Comparison of ENCODE assay signal across 12 cellular contexts in genomic region chr6:47633141-47633540, GRCh38.
A peak's percentile ranks its signal among the peaks of the same experiment; 100 is the strongest.
DNase-seq lines count a peak whose midpoint lies in the region; ATAC-seq and TF ChIP-seq lines count a peak whose summit lies in the region.
"Had no signal": no experiment of that assay in that cellular context is flagged by ENCODE, and none has a peak within 500 bp of the region (broad histone marks: within the 10 kb centered on the region; RNA-seq: fewer than 3 reads in every experiment).

No MANE protein-coding gene starts in this region.

- intact Hi-C loops in heart left ventricle (cut with DNase I) (loop anchor here in 8 of 10 donors (1.0 to 10.0 kb wide), 7 partner anchors 99 to 1134 kb away; no protein-coding TSS in a partner anchor), left ventricle myocardium superior (cut with micrococcal nuclease) (loop anchor here (2.0 to 5.0 kb wide), 2 partner anchors 99 to 148 kb away; no protein-coding TSS in a partner anchor), Panc1 (cut with micrococcal nuclease; ENCODE audit: unreplicated experiment) (no loop called here), tibial artery (cut with DNase I; ENCODE audit: low total_unique reads) (no loop called here)

- H3K36me3 ChIP-seq in heart left ventricle (no peaks in the 10 kb centered on the region), Panc1 (ENCODE audit: control insufficient read depth, insufficient read depth, low read length) (no peaks in the 10 kb centered on the region), tibial artery (no peaks in the 10 kb centered on the region)

- CTCF ChIA-PET in Panc1 (lab: Charles Lee), result interaction anchor here (0.7 kb wide), 1 partner anchor 147 kb away, joined by 3 read pairs; no protein-coding TSS in a partner anchor

- H3K4me1 ChIP-seq in heart left ventricle, result peaks cover 0 to 25% (median 15%) of the 10 kb centered on the region in 12 donors
- no peaks in the 10 kb centered on the region for H3K4me1 ChIP-seq in Panc1 (ENCODE audit: control insufficient read depth, insufficient read depth, low read length)
- H3K4me1 ChIP-seq in tibial artery, result peaks cover 0 to 8% (median 0%) of the 10 kb centered on the region in 4 donors

- TF ChIP-seq CTCF in heart left ventricle (IDR thresholded peaks at IDR 0.05) (peak in 1 of 12 donors; percentile 20), Panc1 (IDR thresholded peaks at IDR 0.05) (peak; percentile 21; the same call in 1 of the 2 replicates), epithelial cell of proximal tubule (conservative IDR thresholded peaks at IDR 0.05; ENCODE audit: low read depth, low read length) (peak; percentile 48), retinal pigment epithelial cell (conservative IDR thresholded peaks at IDR 0.05; ENCODE audit: low read depth, low read length) (peak; percentile 4), tibial artery (IDR thresholded peaks at IDR 0.05) (no peak)

- H3K27me3 ChIP-seq in heart left ventricle (no peaks in the 10 kb centered on the region), Panc1 (ENCODE audit: control insufficient read depth, insufficient read depth, low read length) (no peaks in the 10 kb centered on the region), tibial artery (no peaks in the 10 kb centered on the region)

- peak overlapping the region in 3 of 12 donors; percentile 21 to 67 (median 51) for H3K27ac ChIP-seq in heart left ventricle
- H3K27ac ChIP-seq in Panc1 (ENCODE audit: low read length), result no peak overlapping the region
- H3K27ac ChIP-seq in tibial artery, result no peak overlapping the region

- DNase-seq in heart left ventricle, result no peak
- no peak for DNase-seq in left ventricle myocardium superior
- DNase-seq in Panc1 (ENCODE audit: low read depth, low spot score), result no peak
- no peak for DNase-seq in epithelial cell of proximal tubule (ENCODE audit: low read depth)
- DNase-seq in retinal pigment epithelial cell (ENCODE audit: low read depth), result no peak
- DNase-seq in tibial artery, result no peak
- DNase-seq: activated T-cell treated with anti-CD3 and anti-CD28 coated beads, Interleukin-2, amount 50 U/mL, for 48 hours; cortex of kidney; KG1; naive thymus-derived CD8-positive, alpha-beta T cell had no signal

- POLR2A ChIA-PET in Panc1 (lab: Charles Lee), result no interaction called here

- WGBS in heart left ventricle, 4 donors, result 72 to 82% (median 77%) methylated on average over 3 of the region's 3 CpGs

- peak in 3 of 4 donors; percentile 52 to 65 (median 52) for ATAC-seq in heart left ventricle
- ATAC-seq in left ventricle myocardium superior, result no peak
- 0 out of 2 replicates have a peak, but pooled peaks have one; percentile 53 for ATAC-seq in Panc1
- no peak for ATAC-seq in GM19455 (IDR thresholded peaks at IDR 0.05; ENCODE audit: unreplicated experiment)
- ATAC-seq in HG03378 (IDR thresholded peaks at IDR 0.05; ENCODE audit: unreplicated experiment), result no peak
- ATAC-seq: naive thymus-derived CD8-positive, alpha-beta T cell had no signal

- no peak for TF ChIP-seq POLR2A in heart left ventricle (IDR thresholded peaks at IDR 0.05)

- BruUV-seq in Panc1 (replicated peaks; lab: Mats Ljungman, UMichigan), result no TSS peak

- in situ Hi-C loops in Panc1 (cut with HindIII; ENCODE audit: low pct_unique_long_range_greater_than_20kb, low sequenced_read_pairs), result no loop called here

- no peak overlapping the region for H3K4me3 ChIP-seq in heart left ventricle
- no peak overlapping the region for H3K4me3 ChIP-seq in Panc1 (ENCODE audit: low read depth in 2 of 2, low read length in 2 of 2)
- no peak overlapping the region for H3K4me3 ChIP-seq in epithelial cell of proximal tubule (ENCODE audit: low read depth, low read length)
- H3K4me3 ChIP-seq in retinal pigment epithelial cell (ENCODE audit: low read length), result no peak overlapping the region
- H3K4me3 ChIP-seq in tibial artery, result no peak overlapping the region

- H3K9me3 ChIP-seq in heart left ventricle (peaks cover 0 to 7% (median 0%) of the 10 kb centered on the region in 12 donors), Panc1 (ENCODE audit: control insufficient read depth, insufficient read depth, low read depth, low read length) (no peaks in the 10 kb centered on the region), tibial artery (no peaks in the 10 kb centered on the region)

Comparison
In these comparisons a context has a peak if more than half of its experiments do, and no peak if none do; other contexts are left out.
1. ATAC-seq: peak in heart left ventricle (3 of 4) and Panc1 (single experiment); none in left ventricle myocardium superior (single experiment), GM19455 (single experiment) and HG03378 (single experiment).
2. CTCF ChIP-seq: peak in Panc1 (single experiment), epithelial cell of proximal tubule (single experiment) and retinal pigment epithelial cell (single experiment); none in tibial artery (0 of 2).
3. intact Hi-C loops: an anchor here in heart left ventricle (1.0 to 10.0 kb wide) and left ventricle myocardium superior (2.0 to 5.0 kb wide); none called in Panc1 and tibial artery.